In the genomic region with DNA sequence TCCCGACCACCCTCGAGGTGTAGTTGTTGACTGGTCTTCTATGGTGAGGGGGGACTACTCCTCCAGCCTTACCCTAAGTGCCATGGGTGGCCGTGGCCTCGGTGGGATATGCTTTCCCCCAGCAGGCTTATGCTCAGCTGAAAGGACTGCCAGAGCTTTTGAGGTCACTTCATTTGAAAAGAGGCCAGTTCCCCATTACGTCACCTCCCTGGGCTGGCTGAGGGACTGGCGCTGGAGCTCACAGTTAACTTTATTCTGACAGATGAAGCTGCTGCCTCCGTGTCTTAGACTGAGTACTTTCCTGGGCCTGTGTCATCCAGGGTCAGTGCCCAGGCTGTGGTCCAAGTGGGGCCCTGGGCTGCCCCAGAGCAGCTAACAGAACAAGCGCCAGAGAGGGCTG, we compare ENCODE assay signal across 1 cellular context.
A peak's percentile ranks its signal among the peaks of the same experiment; 100 is the strongest.
TF ChIP-seq lines count a peak whose summit lies in the region.

No MANE protein-coding gene starts in this region.

TF ChIP-seq in HepG2, 621 proteins besides CTCF, POLR2A, EP300 and RAD21 (continued from another document and continues in another):
- TF ChIP-seq ZNF318 (CRISPR knock-in tag; IDR thresholded peaks at IDR 0.05) (no peak), DBP (CRISPR knock-in tag; IDR thresholded peaks at IDR 0.05; ENCODE audit: not compliant biosample characterization) (no peak), ZNF543 (CRISPR knock-in tag; IDR thresholded peaks at IDR 0.05) (no peak), DNMT3B (CRISPR knock-in tag; conservative IDR thresholded peaks at IDR 0.05) (no peak), CEBPB (IDR thresholded peaks at IDR 0.05; ENCODE audit: borderline replicate concordance, low read depth, low read length) (peak; percentile 47), MAZ (IDR thresholded peaks at IDR 0.05; ENCODE audit: borderline replicate concordance, low read depth, low read length) (no peak), MAZ (CRISPR knock-in tag; IDR thresholded peaks at IDR 0.05; ENCODE audit: low read depth) (0 out of 2 replicates have a peak, but pooled peaks have one; percentile 55), ZNF780A (CRISPR knock-in tag; IDR thresholded peaks at IDR 0.05) (no peak), CREM (IDR thresholded peaks at IDR 0.05) (no peak), CREM (CRISPR knock-in tag; IDR thresholded peaks at IDR 0.05) (no peak), SMAD9 (CRISPR knock-in tag; IDR thresholded peaks at IDR 0.05) (no peak), TBX2 (CRISPR knock-in tag; IDR thresholded peaks at IDR 0.05; ENCODE audit: borderline replicate concordance) (peak; percentile 61; the same call in 1 of the 2 replicates), BATF2 (CRISPR knock-in tag; IDR thresholded peaks at IDR 0.05) (no peak), PTBP1 (IDR thresholded peaks at IDR 0.05; ENCODE audit: low read depth, low read length, poor library complexity, severe bottlenecking) (no peak), ZNF333 (CRISPR knock-in tag; IDR thresholded peaks at IDR 0.05; ENCODE audit: borderline replicate concordance) (no peak), TSC22D2 (CRISPR knock-in tag; IDR thresholded peaks at IDR 0.05; ENCODE audit: borderline replicate concordance) (no peak), ZBTB14 (CRISPR knock-in tag; IDR thresholded peaks at IDR 0.05) (no peak), NFRKB (IDR thresholded peaks at IDR 0.05) (no peak), SIN3B (IDR thresholded peaks at IDR 0.05; ENCODE audit: low read length) (no peak), NFYB (CRISPR knock-in tag; IDR thresholded peaks at IDR 0.05) (no peak), HNRNPK (IDR thresholded peaks at IDR 0.05; ENCODE audit: low read depth, low read length, poor library complexity, severe bottlenecking) (no peak), ZNF777 (CRISPR knock-in tag; IDR thresholded peaks at IDR 0.05) (0 out of 2 replicates have a peak, but pooled peaks have one; percentile 29), KDM1A (CRISPR knock-in tag; IDR thresholded peaks at IDR 0.05) (no peak), RAD51 (IDR thresholded peaks at IDR 0.05; ENCODE audit: borderline replicate concordance) (no peak), MATR3 (CRISPR knock-in tag; IDR thresholded peaks at IDR 0.05) (no peak), PHF20 (CRISPR knock-in tag; IDR thresholded peaks at IDR 0.05) (no peak), PCBP2 (optimal IDR thresholded peaks at IDR 0.05; ENCODE audit: low read depth, low read length, poor library complexity, severe bottlenecking) (no peak), XRCC5 (optimal IDR thresholded peaks at IDR 0.05; ENCODE audit: low read length) (no peak)
- TF ChIP-seq, protein P1, sequence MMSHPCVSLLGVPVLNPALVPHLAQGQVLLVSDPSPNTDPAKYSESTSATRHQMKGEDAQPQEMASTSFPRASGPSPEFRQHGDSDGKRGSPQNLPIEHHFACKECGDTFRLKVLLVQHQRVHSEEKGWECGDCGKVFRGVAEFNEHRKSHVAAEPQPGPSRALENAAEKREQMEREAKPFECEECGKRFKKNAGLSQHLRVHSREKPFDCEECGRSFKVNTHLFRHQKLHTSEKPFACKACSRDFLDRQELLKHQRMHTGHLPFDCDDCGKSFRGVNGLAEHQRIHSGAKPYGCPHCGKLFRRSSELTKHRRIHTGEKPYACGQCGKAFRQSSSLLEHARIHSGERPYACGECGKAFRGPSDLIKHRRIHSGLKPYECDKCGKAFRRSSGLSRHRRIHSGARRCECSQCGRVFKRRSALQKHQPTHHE (CRISPR knock-in tag; IDR thresholded peaks at IDR 0.05; ENCODE audit: borderline replicate concordance) = no peak
- TF ChIP-seq, protein P2, sequence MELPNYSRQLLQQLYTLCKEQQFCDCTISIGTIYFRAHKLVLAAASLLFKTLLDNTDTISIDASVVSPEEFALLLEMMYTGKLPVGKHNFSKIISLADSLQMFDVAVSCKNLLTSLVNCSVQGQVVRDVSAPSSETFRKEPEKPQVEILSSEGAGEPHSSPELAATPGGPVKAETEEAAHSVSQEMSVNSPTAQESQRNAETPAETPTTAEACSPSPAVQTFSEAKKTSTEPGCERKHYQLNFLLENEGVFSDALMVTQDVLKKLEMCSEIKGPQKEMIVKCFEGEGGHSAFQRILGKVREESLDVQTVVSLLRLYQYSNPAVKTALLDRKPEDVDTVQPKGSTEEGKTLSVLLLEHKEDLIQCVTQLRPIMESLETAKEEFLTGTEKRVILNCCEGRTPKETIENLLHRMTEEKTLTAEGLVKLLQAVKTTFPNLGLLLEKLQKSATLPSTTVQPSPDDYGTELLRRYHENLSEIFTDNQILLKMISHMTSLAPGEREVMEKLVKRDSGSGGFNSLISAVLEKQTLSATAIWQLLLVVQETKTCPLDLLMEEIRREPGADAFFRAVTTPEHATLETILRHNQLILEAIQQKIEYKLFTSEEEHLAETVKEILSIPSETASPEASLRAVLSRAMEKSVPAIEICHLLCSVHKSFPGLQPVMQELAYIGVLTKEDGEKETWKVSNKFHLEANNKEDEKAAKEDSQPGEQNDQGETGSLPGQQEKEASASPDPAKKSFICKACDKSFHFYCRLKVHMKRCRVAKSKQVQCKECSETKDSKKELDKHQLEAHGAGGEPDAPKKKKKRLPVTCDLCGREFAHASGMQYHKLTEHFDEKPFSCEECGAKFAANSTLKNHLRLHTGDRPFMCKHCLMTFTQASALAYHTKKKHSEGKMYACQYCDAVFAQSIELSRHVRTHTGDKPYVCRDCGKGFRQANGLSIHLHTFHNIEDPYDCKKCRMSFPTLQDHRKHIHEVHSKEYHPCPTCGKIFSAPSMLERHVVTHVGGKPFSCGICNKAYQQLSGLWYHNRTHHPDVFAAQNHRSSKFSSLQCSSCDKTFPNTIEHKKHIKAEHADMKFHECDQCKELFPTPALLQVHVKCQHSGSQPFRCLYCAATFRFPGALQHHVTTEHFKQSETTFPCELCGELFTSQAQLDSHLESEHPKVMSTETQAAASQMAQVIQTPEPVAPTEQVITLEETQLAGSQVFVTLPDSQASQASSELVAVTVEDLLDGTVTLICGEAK (IDR thresholded peaks at IDR 0.05) = no peak
- TF ChIP-seq, protein P2 (CRISPR knock-in tag; IDR thresholded peaks at IDR 0.05) = peak; percentile 61; the same call in 1 of the 2 replicates
- TF ChIP-seq, protein P3, sequence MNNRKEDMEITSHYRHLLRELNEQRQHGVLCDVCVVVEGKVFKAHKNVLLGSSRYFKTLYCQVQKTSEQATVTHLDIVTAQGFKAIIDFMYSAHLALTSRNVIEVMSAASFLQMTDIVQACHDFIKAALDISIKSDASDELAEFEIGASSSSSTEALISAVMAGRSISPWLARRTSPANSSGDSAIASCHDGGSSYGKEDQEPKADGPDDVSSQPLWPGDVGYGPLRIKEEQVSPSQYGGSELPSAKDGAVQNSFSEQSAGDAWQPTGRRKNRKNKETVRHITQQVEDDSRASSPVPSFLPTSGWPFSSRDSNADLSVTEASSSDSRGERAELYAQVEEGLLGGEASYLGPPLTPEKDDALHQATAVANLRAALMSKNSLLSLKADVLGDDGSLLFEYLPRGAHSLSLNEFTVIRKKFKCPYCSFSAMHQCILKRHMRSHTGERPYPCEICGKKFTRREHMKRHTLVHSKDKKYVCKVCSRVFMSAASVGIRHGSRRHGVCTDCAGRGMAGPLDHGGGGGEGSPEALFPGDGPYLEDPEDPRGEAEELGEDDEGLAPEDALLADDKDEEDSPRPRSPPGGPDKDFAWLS (CRISPR knock-in tag; IDR thresholded peaks at IDR 0.05; ENCODE audit: borderline replicate concordance) = no peak
